ENCODE assay signal across 17 cellular contexts in the genomic region with DNA sequence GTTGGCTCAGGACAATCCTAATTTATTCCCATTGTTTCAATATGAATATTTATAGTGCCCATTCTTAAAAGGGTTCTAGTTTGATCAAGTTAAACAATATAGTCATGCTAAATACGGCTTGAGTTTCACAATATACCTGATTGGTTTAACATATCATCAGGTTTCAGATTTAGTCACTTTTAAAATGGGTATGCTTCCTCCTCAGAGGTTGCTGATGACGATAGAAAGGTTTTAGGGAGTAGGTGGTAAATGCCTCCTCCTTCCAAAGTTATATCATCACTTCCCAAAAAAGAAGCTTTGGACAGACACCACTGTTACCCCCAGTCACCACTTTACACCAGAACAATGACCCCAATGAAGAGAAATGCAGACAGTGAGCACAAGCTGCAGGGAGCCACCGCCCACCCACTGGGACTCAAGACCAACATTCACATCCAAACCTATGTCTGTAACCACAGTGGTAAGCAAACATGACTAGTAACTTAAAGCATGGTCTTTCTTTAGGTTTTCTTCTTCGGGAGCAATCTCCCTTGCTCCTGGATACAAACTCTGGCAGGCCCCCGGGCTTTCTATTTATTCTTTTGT.
DNase-seq lines count a peak whose midpoint lies in the region; ATAC-seq, FAIRE-seq and TF ChIP-seq lines count a peak whose summit lies in the region.
"Had no signal": no experiment of that assay in that cellular context is flagged by ENCODE, and none has a peak within 500 bp of the region (broad histone marks: within the 10 kb centered on the region; RNA-seq: fewer than 3 reads in every experiment).

No MANE protein-coding gene starts in this region.

- DNase-seq in GM06990 (ENCODE audit: extremely low read depth, insufficient read length), result peak; percentile 32
- DNase-seq in suprapubic skin (ENCODE audit: low spot score in 2 of 2), result no peak
- no peak for DNase-seq in mesenchymal stem cell
- DNase-seq in foreskin melanocyte, result no peak
- no peak for DNase-seq in kidney
- DNase-seq: 8988T; activated effector memory CD4-positive, alpha-beta T cell treated with Interleukin-2 at 50 U/mL for 16 hours; Caco-2; NCI-H1105; NCI-H524; stomach had no signal

- no peak overlapping the region for H2BK15ac ChIP-seq in mesenchymal stem cell (ENCODE audit: low read depth, poor library complexity, severe bottlenecking)

- no peak overlapping the region for H4K91ac ChIP-seq in mesenchymal stem cell (ENCODE audit: low read length)

- TF ChIP-seq EP300 in suprapubic skin (IDR thresholded peaks at IDR 0.05), result no peak

- H3K27me3 ChIP-seq in GM06990 (replicated peaks; ENCODE audit: control insufficient read depth, insufficient read depth, low read length), result no peaks in the 10 kb centered on the region
- H3K27me3 ChIP-seq in suprapubic skin, result no peaks in the 10 kb centered on the region
- H3K27me3 ChIP-seq in mesenchymal stem cell (ENCODE audit: control insufficient read depth in 1 of 2, insufficient read depth in 1 of 2, low read length in 2 of 2), result no peaks in the 10 kb centered on the region
- H3K27me3 ChIP-seq: breast epithelium, SJSA1, stomach had no signal

- H3K79me1 ChIP-seq in mesenchymal stem cell (replicated peaks; ENCODE audit: low read length, poor library complexity, severe bottlenecking), result no peaks in the 10 kb centered on the region

- no peak overlapping the region for H3K27ac ChIP-seq in suprapubic skin
- no peak overlapping the region for H3K27ac ChIP-seq in mesenchymal stem cell (ENCODE audit: low read length, poor library complexity, severe bottlenecking)
- no peak overlapping the region for H3K27ac ChIP-seq in kidney (ENCODE audit: low read depth in 2 of 2, low read length in 2 of 2)
- H3K27ac ChIP-seq: breast epithelium, epithelial cell of prostate, SJSA1, stomach had no signal

- H2AK5ac ChIP-seq in mesenchymal stem cell (ENCODE audit: low read length, severe bottlenecking), result no peak overlapping the region

- no peak overlapping the region for H2AFZ ChIP-seq in mesenchymal stem cell (ENCODE audit: low read depth, low read length)

- H3K4me3 ChIP-seq in GM06990 (replicated peaks; ENCODE audit: low read depth, low read length), result no peak overlapping the region
- no peak overlapping the region for H3K4me3 ChIP-seq in suprapubic skin
- no peak overlapping the region for H3K4me3 ChIP-seq in mesenchymal stem cell (ENCODE audit: insufficient read depth in 1 of 2, low read depth in 1 of 2, low read length in 2 of 2)
- no peak overlapping the region for H3K4me3 ChIP-seq in kidney (ENCODE audit: low read length in 2 of 2)
- H3K4me3 ChIP-seq: breast epithelium, SJSA1, stomach had no signal

- TF ChIP-seq POLR2A in suprapubic skin (IDR thresholded peaks at IDR 0.05), result no peak

- H3K36me3 ChIP-seq in GM06990 (ENCODE audit: control insufficient read depth, insufficient read depth, low read length), result no peaks in the 10 kb centered on the region
- no peaks in the 10 kb centered on the region for H3K36me3 ChIP-seq in suprapubic skin
- H3K36me3 ChIP-seq in mesenchymal stem cell (ENCODE audit: control insufficient read depth in 1 of 2, insufficient read depth in 2 of 2, low read depth in 1 of 2, low read length in 2 of 2), result no peaks in the 10 kb centered on the region
- H3K36me3 ChIP-seq in kidney (ENCODE audit: control insufficient read depth in 1 of 2, insufficient read depth in 2 of 2, low read length in 2 of 2), result no peaks in the 10 kb centered on the region
- H3K36me3 ChIP-seq: breast epithelium, SJSA1, stomach had no signal

- TF ChIP-seq CTCF in GM06990 (IDR thresholded peaks at IDR 0.05; ENCODE audit: insufficient read depth, low read length, poor library complexity, severe bottlenecking), result no peak
- no peak for TF ChIP-seq CTCF in suprapubic skin (IDR thresholded peaks at IDR 0.05)
- TF ChIP-seq CTCF in kidney (IDR thresholded peaks at IDR 0.05; ENCODE audit: borderline replicate concordance, extremely low read depth, insufficient read depth), result no peak

- no peak overlapping the region for H3K4ac ChIP-seq in mesenchymal stem cell (ENCODE audit: low read depth in 1 of 2, low read length in 2 of 2)

- H4K8ac ChIP-seq in mesenchymal stem cell (ENCODE audit: low read length), result no peak overlapping the region

- intact Hi-C loops in kidney (cut with DNase I), result no loop called here

- H3K23ac ChIP-seq in mesenchymal stem cell (ENCODE audit: low read length in 2 of 2), result no peak overlapping the region

- no peak for FAIRE-seq in kidney (lab: Jason Lieb, UNC)

- no peak overlapping the region for H3K4me2 ChIP-seq in mesenchymal stem cell (ENCODE audit: low read length, poor library complexity, severe bottlenecking)

- 84% methylated on average over 5 of the region's 5 CpGs for WGBS in suprapubic skin
- 56% methylated on average over 3 of the region's 5 CpGs for WGBS in mesenchymal stem cell

- H3K4me1 ChIP-seq in suprapubic skin (no peaks in the 10 kb centered on the region), mesenchymal stem cell (ENCODE audit: control insufficient read depth, insufficient read depth, low read depth, low read length) (no peaks in the 10 kb centered on the region), kidney (ENCODE audit: control insufficient read depth in 1 of 2, insufficient read depth in 1 of 2, low read depth in 1 of 2, low read length in 2 of 2) (no peaks in the 10 kb centered on the region)
- H3K4me1 ChIP-seq: breast epithelium, Caco-2, SJSA1 had no signal

- no peak overlapping the region for H2BK120ac ChIP-seq in mesenchymal stem cell (ENCODE audit: low read depth, low read length)

- ATAC-seq in GM19328 (IDR thresholded peaks at IDR 0.05; ENCODE audit: unreplicated experiment), result peak; percentile 76
- peak; percentile 73 for ATAC-seq in HG02610 (IDR thresholded peaks at IDR 0.05; ENCODE audit: unreplicated experiment)
- peak; percentile 75 for ATAC-seq in HG03280 (IDR thresholded peaks at IDR 0.05; ENCODE audit: unreplicated experiment)

- H3K9me3 ChIP-seq in suprapubic skin, result no peaks in the 10 kb centered on the region
- H3K9me3 ChIP-seq in mesenchymal stem cell (ENCODE audit: control insufficient read depth, low read length), result no peaks in the 10 kb centered on the region
- no peaks in the 10 kb centered on the region for H3K9me3 ChIP-seq in kidney (ENCODE audit: control insufficient read depth in 1 of 2, low read length in 2 of 2)
- H3K9me3 ChIP-seq: breast epithelium, Caco-2, stomach had no signal

- no peak overlapping the region for H2BK5ac ChIP-seq in mesenchymal stem cell (ENCODE audit: low read depth, low read length, poor library complexity, severe bottlenecking)

- no peak overlapping the region for H2BK12ac ChIP-seq in mesenchymal stem cell (ENCODE audit: low read length in 2 of 2)

- H3K9ac ChIP-seq in mesenchymal stem cell (ENCODE audit: low read length), result no peak overlapping the region
- no peak overlapping the region for H3K9ac ChIP-seq in kidney (ENCODE audit: low read length in 2 of 2)

- H3K14ac ChIP-seq in mesenchymal stem cell (ENCODE audit: low read length in 2 of 2), result no peak overlapping the region

- H3K18ac ChIP-seq in mesenchymal stem cell (ENCODE audit: low read depth in 1 of 2, low read length in 2 of 2), result no peak overlapping the region
